Comparison of ENCODE assay signal across 25 cellular contexts in genomic region chr2:32068-32467, GRCh38. TPM values are rescaled to one million over a fixed set of nuclear protein-coding genes. Genes with fewer than 3 reads are reported as not detected.
A peak's percentile ranks its signal among the peaks of the same experiment; 100 is the strongest.
DNase-seq lines count a peak whose midpoint lies in the region; ATAC-seq, FAIRE-seq and TF ChIP-seq lines count a peak whose summit lies in the region.
"Had no signal": no experiment of that assay in that cellular context is flagged by ENCODE, and none has a peak within 500 bp of the region (broad histone marks: within the 10 kb centered on the region; RNA-seq: fewer than 3 reads in every experiment).

No MANE protein-coding gene starts in this region.

- peak; percentile 75 for ATAC-seq in stimulated activated effector memory CD8-positive, alpha-beta T cell treated with anti-CD3 and anti-CD28 coated beads, Interleukin-12 subunit alpha, Interleukin-12 subunit beta, amount 100 ng/mL, for 72 hours
- ATAC-seq in GM19035 (IDR thresholded peaks at IDR 0.05; ENCODE audit: unreplicated experiment): no peak
- ATAC-seq: left ventricle myocardium superior had no signal

- H3K9ac ChIP-seq in kidney (ENCODE audit: low read length in 2 of 2): no peak overlapping the region
- H3K9ac ChIP-seq: GM23248 had no signal

- DNase-seq in activated naive CD4-positive, alpha-beta T cell treated with anti-CD3 and anti-CD28 coated beads for 36 hours: peak; percentile 53
- DNase-seq in activated naive CD4-positive, alpha-beta T cell (lab: John Stamatoyannopoulos, UW): no peak
- peak; percentile 57 for DNase-seq in activated CD4-positive, alpha-beta memory T cell treated with anti-CD3 and anti-CD28 coated beads, Interleukin-2, amount 10 ng/mL, durations not matched to agents 7 days and 5 days
- peak; percentile 33 for DNase-seq in activated T-helper 9 cell treated with anti-CD3 and anti-CD28 coated beads, Interleukin-2, amount 50 U/mL, for 16 hours (ENCODE audit: low read depth)
- DNase-seq in stimulated activated effector memory CD8-positive, alpha-beta T cell treated with anti-CD3 and anti-CD28 coated beads, Interleukin-12 subunit alpha, Interleukin-12 subunit beta, amount 100 ng/mL, for 72 hours (ENCODE audit: low spot score in 2 of 2): no peak
- no peak for DNase-seq in kidney
- DNase-seq: aorta; effector memory CD4-positive, alpha-beta T cell; glutamatergic neuron; GM23248; islet precursor cell; KG1; left ventricle myocardium superior; MG63; NCI-H1105 treated with DMSO at 0.1 percent for 48 hours; NCI-H2029; NCI-H524 treated with DMSO at 0.1 percent for 48 hours; NK-92 treated with Interleukin-12 subunit alpha and Interleukin-12 subunit beta, amount 100 ng/mL, for 24 hours; PC-9; posterior cingulate gyrus; right lobe of liver; Right ventricle myocardium superior had no signal

- CTCF ChIA-PET in activated naive CD4-positive, alpha-beta T cell treated with anti-CD3 and anti-CD28 coated beads for 36 hours (lab: Charles Lee): no interaction called here
- CTCF ChIA-PET in activated CD4-positive, alpha-beta memory T cell treated with anti-CD3 and anti-CD28 coated beads, Interleukin-2, amount 10 ng/mL, durations not matched to agents 7 days and 5 days (lab: Charles Lee): interaction anchor here (2.0 kb wide), 1 partner anchor 15 kb away, joined by 6 read pairs; no protein-coding TSS in a partner anchor

- H3K4me3 ChIP-seq in kidney (ENCODE audit: low read length in 2 of 2): no peak overlapping the region
- H3K4me3 ChIP-seq: coronary artery, GM23248, MG63, PC-9, right lobe of liver had no signal

- no peaks in the 10 kb centered on the region for H3K9me3 ChIP-seq in kidney (ENCODE audit: control insufficient read depth in 1 of 2, low read length in 2 of 2)
- H3K9me3 ChIP-seq: MG63, right lobe of liver had no signal

- POLR2A ChIA-PET in activated CD4-positive, alpha-beta memory T cell treated with anti-CD3 and anti-CD28 coated beads, Interleukin-2, amount 10 ng/mL, durations not matched to agents 7 days and 5 days (lab: Charles Lee): interaction anchor here (3.0 kb wide), 1 partner anchor 13 kb away, joined by 13 read pairs; no protein-coding TSS in a partner anchor

- no peaks in the 10 kb centered on the region for H3K36me3 Mint-ChIP-seq in activated naive CD4-positive, alpha-beta T cell treated with anti-CD3 and anti-CD28 coated beads for 36 hours (ENCODE audit: low read depth)
- peaks cover 27% of the 10 kb centered on the region for H3K36me3 Mint-ChIP-seq in activated CD4-positive, alpha-beta memory T cell treated with anti-CD3 and anti-CD28 coated beads, Interleukin-2, amount 10 ng/mL, durations not matched to agents 7 days and 5 days (ENCODE audit: low read depth)
- H3K36me3 Mint-ChIP-seq in stimulated activated effector memory CD8-positive, alpha-beta T cell treated with anti-CD3 and anti-CD28 coated beads, Interleukin-12 subunit alpha, Interleukin-12 subunit beta, amount 100 ng/mL, for 72 hours: no peaks in the 10 kb centered on the region
- H3K36me3 Mint-ChIP-seq: CD14-positive monocyte had no signal

- FAIRE-seq in kidney (lab: Jason Lieb, UNC): no peak

- no peaks in the 10 kb centered on the region for H3K9me3 Mint-ChIP-seq in activated naive CD4-positive, alpha-beta T cell treated with anti-CD3 and anti-CD28 coated beads for 36 hours
- peaks cover 9% of the 10 kb centered on the region for H3K9me3 Mint-ChIP-seq in activated CD4-positive, alpha-beta memory T cell treated with anti-CD3 and anti-CD28 coated beads, Interleukin-2, amount 10 ng/mL, durations not matched to agents 7 days and 5 days
- H3K9me3 Mint-ChIP-seq in stimulated activated effector memory CD8-positive, alpha-beta T cell treated with anti-CD3 and anti-CD28 coated beads, Interleukin-12 subunit alpha, Interleukin-12 subunit beta, amount 100 ng/mL, for 72 hours: no peaks in the 10 kb centered on the region

- H3K4me1 ChIP-seq in kidney (ENCODE audit: control insufficient read depth in 1 of 2, insufficient read depth in 1 of 2, low read depth in 1 of 2, low read length in 2 of 2): peaks cover 0 to 10% of the 10 kb centered on the region in 2 donors

- no peak overlapping the region for H3K27ac ChIP-seq in kidney (ENCODE audit: low read depth in 2 of 2, low read length in 2 of 2)
- H3K27ac ChIP-seq: coronary artery, GM23248, PC-9, right lobe of liver had no signal

- H3K27ac Mint-ChIP-seq in activated naive CD4-positive, alpha-beta T cell treated with anti-CD3 and anti-CD28 coated beads for 36 hours: no peak overlapping the region
- H3K27ac Mint-ChIP-seq in activated CD4-positive, alpha-beta memory T cell treated with anti-CD3 and anti-CD28 coated beads, Interleukin-2, amount 10 ng/mL, durations not matched to agents 7 days and 5 days: peak overlapping the region; percentile 93
- H3K27ac Mint-ChIP-seq in stimulated activated effector memory CD8-positive, alpha-beta T cell treated with anti-CD3 and anti-CD28 coated beads, Interleukin-12 subunit alpha, Interleukin-12 subunit beta, amount 100 ng/mL, for 72 hours: peak overlapping the region; percentile 34
- H3K27ac Mint-ChIP-seq: CD14-positive monocyte had no signal

- H3K36me3 ChIP-seq in kidney (ENCODE audit: control insufficient read depth in 1 of 2, insufficient read depth in 2 of 2, low read length in 2 of 2): peaks cover 0 to 8% of the 10 kb centered on the region in 2 donors
- H3K36me3 ChIP-seq: MG63 had no signal

- intact Hi-C loops in activated naive CD4-positive, alpha-beta T cell treated with anti-CD3 and anti-CD28 coated beads for 36 hours (cut with micrococcal nuclease): no loop called here
- intact Hi-C loops in kidney (cut with DNase I): no loop called here

- peaks cover 2% of the 10 kb centered on the region for H3K27me3 Mint-ChIP-seq in activated naive CD4-positive, alpha-beta T cell treated with anti-CD3 and anti-CD28 coated beads for 36 hours (ENCODE audit: low read depth)
- no peaks in the 10 kb centered on the region for H3K27me3 Mint-ChIP-seq in activated CD4-positive, alpha-beta memory T cell treated with anti-CD3 and anti-CD28 coated beads, Interleukin-2, amount 10 ng/mL, durations not matched to agents 7 days and 5 days

- H3K4me3 Mint-ChIP-seq in activated naive CD4-positive, alpha-beta T cell treated with anti-CD3 and anti-CD28 coated beads for 36 hours: no peak overlapping the region
- H3K4me3 Mint-ChIP-seq in activated CD4-positive, alpha-beta memory T cell treated with anti-CD3 and anti-CD28 coated beads, Interleukin-2, amount 10 ng/mL, durations not matched to agents 7 days and 5 days: peak overlapping the region; percentile 27
- no peak overlapping the region for H3K4me3 Mint-ChIP-seq in stimulated activated effector memory CD8-positive, alpha-beta T cell treated with anti-CD3 and anti-CD28 coated beads, Interleukin-12 subunit alpha, Interleukin-12 subunit beta, amount 100 ng/mL, for 72 hours
- H3K4me3 Mint-ChIP-seq: CD14-positive monocyte had no signal

- no peak for TF ChIP-seq CTCF in kidney (IDR thresholded peaks at IDR 0.05; ENCODE audit: borderline replicate concordance, extremely low read depth, insufficient read depth)

- H3K4me1 Mint-ChIP-seq in activated naive CD4-positive, alpha-beta T cell treated with anti-CD3 and anti-CD28 coated beads for 36 hours (ENCODE audit: low read depth): peaks cover 32% of the 10 kb centered on the region
- H3K4me1 Mint-ChIP-seq in activated CD4-positive, alpha-beta memory T cell treated with anti-CD3 and anti-CD28 coated beads, Interleukin-2, amount 10 ng/mL, durations not matched to agents 7 days and 5 days: peaks cover 90% of the 10 kb centered on the region
- peaks cover 38% of the 10 kb centered on the region for H3K4me1 Mint-ChIP-seq in stimulated activated effector memory CD8-positive, alpha-beta T cell treated with anti-CD3 and anti-CD28 coated beads, Interleukin-12 subunit alpha, Interleukin-12 subunit beta, amount 100 ng/mL, for 72 hours
- H3K4me1 Mint-ChIP-seq: CD14-positive monocyte had no signal

RNA-seq across cellular contexts. Expression of gene FAM110C, which starts 14.2 kb away (rescaled TPM):
- under 1 TPM in 1 of 2 experiments, not detected in 1; 0.10 TPM for total RNA-seq in activated naive CD4-positive, alpha-beta T cell treated with anti-CD3 and anti-CD28 coated beads for 36 hours
- 1 to 10 TPM; 4.8 to 5.1 TPM for total RNA-seq in activated CD4-positive, alpha-beta memory T cell treated with anti-CD3 and anti-CD28 coated beads, Interleukin-2, amount 10 ng/mL, durations not matched to agents 7 days and 5 days
- total RNA-seq in kidney: 48.7 TPM
- polyA plus RNA-seq in kidney (ENCODE audit: insufficient read depth, low read depth, low replicate concordance): 8.3 TPM
- total RNA-seq: GM23248 had no signal
- polyA plus RNA-seq: CD14-positive monocyte, GM23248 had no signal

Comparison
In these comparisons a context has a peak if more than half of its experiments do, and no peak if none do; other contexts are left out.
1. DNase-seq: peak in activated naive CD4-positive, alpha-beta T cell treated with anti-CD3 and anti-CD28 coated beads for 36 hours (single experiment), activated CD4-positive, alpha-beta memory T cell treated with anti-CD3 and anti-CD28 coated beads, Interleukin-2, amount 10 ng/mL, durations not matched to agents 7 days and 5 days (single experiment) and activated T-helper 9 cell treated with anti-CD3 and anti-CD28 coated beads, Interleukin-2, amount 50 U/mL, for 16 hours (single experiment); none in activated naive CD4-positive, alpha-beta T cell (0 of 4), stimulated activated effector memory CD8-positive, alpha-beta T cell treated with anti-CD3 and anti-CD28 coated beads, Interleukin-12 subunit alpha, Interleukin-12 subunit beta, amount 100 ng/mL, for 72 hours (0 of 2) and kidney (single experiment).
2. RNA of gene FAM110C, which starts 14.2 kb away (total RNA-seq): 48.7 TPM in kidney (single experiment) and 4.8 to 5.1 TPM in activated CD4-positive, alpha-beta memory T cell treated with anti-CD3 and anti-CD28 coated beads, Interleukin-2, amount 10 ng/mL, durations not matched to agents 7 days and 5 days; 0.10 TPM in activated naive CD4-positive, alpha-beta T cell treated with anti-CD3 and anti-CD28 coated beads for 36 hours; every median in the first group is over 4 times any median in the second.